ENCODE assay signal across 1 cellular context in the genomic region with DNA sequence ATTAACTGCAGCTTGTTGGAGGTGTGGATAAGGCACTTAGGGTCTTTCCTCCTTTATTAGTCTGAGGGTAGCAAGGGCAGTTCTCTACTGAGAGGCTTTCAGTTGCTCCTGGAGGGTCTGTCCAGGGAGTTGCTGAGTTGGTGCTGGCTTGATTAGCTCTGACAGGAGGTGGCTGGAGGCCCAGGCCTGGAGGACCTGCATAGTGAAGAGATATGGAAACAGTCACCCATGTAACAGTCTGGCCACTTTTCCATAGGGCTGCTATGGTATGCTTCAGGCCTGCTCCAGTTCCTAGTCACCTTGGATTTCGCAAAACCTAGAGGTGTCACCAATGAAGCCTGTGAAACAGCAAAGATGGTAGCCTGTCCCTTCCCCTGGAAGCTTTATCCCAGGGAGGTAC.
TF ChIP-seq lines count a peak whose summit lies in the region.

No MANE protein-coding gene starts in this region.

TF ChIP-seq in GM12878, 131 proteins besides CTCF, POLR2A, EP300 and RAD21:
- TF ChIP-seq, protein P1, sequence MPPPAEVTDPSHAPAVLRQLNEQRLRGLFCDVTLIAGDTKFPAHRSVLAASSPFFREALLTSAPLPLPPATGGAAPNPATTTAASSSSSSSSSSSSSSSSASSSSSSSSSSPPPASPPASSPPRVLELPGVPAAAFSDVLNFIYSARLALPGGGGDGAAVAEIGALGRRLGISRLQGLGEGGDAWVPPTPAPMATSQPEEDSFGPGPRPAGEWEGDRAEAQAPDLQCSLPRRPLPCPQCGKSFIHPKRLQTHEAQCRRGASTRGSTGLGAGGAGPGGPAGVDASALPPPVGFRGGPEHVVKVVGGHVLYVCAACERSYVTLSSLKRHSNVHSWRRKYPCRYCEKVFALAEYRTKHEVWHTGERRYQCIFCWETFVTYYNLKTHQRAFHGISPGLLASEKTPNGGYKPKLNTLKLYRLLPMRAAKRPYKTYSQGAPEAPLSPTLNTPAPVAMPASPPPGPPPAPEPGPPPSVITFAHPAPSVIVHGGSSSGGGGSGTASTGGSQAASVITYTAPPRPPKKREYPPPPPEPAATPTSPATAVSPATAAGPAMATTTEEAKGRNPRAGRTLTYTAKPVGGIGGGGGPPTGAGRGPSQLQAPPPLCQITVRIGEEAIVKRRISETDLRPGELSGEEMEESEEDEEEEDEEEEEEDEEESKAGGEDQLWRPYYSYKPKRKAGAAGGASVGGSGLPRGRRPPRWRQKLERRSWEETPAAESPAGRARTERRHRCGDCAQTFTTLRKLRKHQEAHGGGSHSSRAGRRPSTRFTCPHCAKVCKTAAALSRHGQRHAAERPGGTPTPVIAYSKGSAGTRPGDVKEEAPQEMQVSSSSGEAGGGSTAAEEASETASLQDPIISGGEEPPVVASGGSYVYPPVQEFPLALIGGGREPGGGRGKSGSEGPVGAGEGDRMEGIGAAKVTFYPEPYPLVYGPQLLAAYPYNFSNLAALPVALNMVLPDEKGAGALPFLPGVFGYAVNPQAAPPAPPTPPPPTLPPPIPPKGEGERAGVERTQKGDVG (CRISPR knock-in tag; IDR thresholded peaks at IDR 0.05): no peak
- TF ChIP-seq SIN3A (IDR thresholded peaks at IDR 0.05; ENCODE audit: low read depth, low read length) (no peak), YY1 (IDR thresholded peaks at IDR 0.05; ENCODE audit: low read depth, low read length) (no peak), JUNB (IDR thresholded peaks at IDR 0.05) (no peak), SIX5 (IDR thresholded peaks at IDR 0.05; ENCODE audit: low read depth, low read length, severe bottlenecking) (no peak), ZZZ3 (IDR thresholded peaks at IDR 0.05; ENCODE audit: control insufficient read depth, insufficient read length, low read depth) (no peak), STAT1 (conservative IDR thresholded peaks at IDR 0.05) (no peak), SMAD1 (IDR thresholded peaks at IDR 0.05; ENCODE audit: low read depth, partially characterized antibody) (no peak)
- TF ChIP-seq, protein P2, sequence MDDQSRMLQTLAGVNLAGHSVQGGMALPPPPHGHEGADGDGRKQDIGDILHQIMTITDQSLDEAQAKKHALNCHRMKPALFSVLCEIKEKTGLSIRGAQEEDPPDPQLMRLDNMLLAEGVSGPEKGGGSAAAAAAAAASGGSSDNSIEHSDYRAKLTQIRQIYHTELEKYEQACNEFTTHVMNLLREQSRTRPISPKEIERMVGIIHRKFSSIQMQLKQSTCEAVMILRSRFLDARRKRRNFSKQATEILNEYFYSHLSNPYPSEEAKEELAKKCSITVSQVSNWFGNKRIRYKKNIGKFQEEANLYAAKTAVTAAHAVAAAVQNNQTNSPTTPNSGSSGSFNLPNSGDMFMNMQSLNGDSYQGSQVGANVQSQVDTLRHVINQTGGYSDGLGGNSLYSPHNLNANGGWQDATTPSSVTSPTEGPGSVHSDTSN (IDR thresholded peaks at IDR 0.05; ENCODE audit: insufficient replicate concordance, low read depth, low read length): no peak
- TF ChIP-seq, protein P3, sequence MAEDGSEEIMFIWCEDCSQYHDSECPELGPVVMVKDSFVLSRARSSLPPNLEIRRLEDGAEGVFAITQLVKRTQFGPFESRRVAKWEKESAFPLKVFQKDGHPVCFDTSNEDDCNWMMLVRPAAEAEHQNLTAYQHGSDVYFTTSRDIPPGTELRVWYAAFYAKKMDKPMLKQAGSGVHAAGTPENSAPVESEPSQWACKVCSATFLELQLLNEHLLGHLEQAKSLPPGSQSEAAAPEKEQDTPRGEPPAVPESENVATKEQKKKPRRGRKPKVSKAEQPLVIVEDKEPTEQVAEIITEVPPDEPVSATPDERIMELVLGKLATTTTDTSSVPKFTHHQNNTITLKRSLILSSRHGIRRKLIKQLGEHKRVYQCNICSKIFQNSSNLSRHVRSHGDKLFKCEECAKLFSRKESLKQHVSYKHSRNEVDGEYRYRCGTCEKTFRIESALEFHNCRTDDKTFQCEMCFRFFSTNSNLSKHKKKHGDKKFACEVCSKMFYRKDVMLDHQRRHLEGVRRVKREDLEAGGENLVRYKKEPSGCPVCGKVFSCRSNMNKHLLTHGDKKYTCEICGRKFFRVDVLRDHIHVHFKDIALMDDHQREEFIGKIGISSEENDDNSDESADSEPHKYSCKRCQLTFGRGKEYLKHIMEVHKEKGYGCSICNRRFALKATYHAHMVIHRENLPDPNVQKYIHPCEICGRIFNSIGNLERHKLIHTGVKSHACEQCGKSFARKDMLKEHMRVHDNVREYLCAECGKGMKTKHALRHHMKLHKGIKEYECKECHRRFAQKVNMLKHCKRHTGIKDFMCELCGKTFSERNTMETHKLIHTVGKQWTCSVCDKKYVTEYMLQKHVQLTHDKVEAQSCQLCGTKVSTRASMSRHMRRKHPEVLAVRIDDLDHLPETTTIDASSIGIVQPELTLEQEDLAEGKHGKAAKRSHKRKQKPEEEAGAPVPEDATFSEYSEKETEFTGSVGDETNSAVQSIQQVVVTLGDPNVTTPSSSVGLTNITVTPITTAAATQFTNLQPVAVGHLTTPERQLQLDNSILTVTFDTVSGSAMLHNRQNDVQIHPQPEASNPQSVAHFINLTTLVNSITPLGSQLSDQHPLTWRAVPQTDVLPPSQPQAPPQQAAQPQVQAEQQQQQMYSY (CRISPR knock-in tag; IDR thresholded peaks at IDR 0.05): no peak
- TF ChIP-seq, protein P4, sequence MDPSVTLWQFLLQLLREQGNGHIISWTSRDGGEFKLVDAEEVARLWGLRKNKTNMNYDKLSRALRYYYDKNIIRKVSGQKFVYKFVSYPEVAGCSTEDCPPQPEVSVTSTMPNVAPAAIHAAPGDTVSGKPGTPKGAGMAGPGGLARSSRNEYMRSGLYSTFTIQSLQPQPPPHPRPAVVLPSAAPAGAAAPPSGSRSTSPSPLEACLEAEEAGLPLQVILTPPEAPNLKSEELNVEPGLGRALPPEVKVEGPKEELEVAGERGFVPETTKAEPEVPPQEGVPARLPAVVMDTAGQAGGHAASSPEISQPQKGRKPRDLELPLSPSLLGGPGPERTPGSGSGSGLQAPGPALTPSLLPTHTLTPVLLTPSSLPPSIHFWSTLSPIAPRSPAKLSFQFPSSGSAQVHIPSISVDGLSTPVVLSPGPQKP (IDR thresholded peaks at IDR 0.05; ENCODE audit: low read depth, low read length): no peak
